Comparison of ENCODE assay signal across 1 cellular context in genomic region chr22:31161386-31161785, GRCh38.
A peak's percentile ranks its signal among the peaks of the same experiment; 100 is the strongest.
TF ChIP-seq lines count a peak whose summit lies in the region.

No MANE protein-coding gene starts in this region.

TF ChIP-seq in K562, 482 proteins besides CTCF, POLR2A, EP300 and RAD21:
- TF ChIP-seq, protein P1, sequence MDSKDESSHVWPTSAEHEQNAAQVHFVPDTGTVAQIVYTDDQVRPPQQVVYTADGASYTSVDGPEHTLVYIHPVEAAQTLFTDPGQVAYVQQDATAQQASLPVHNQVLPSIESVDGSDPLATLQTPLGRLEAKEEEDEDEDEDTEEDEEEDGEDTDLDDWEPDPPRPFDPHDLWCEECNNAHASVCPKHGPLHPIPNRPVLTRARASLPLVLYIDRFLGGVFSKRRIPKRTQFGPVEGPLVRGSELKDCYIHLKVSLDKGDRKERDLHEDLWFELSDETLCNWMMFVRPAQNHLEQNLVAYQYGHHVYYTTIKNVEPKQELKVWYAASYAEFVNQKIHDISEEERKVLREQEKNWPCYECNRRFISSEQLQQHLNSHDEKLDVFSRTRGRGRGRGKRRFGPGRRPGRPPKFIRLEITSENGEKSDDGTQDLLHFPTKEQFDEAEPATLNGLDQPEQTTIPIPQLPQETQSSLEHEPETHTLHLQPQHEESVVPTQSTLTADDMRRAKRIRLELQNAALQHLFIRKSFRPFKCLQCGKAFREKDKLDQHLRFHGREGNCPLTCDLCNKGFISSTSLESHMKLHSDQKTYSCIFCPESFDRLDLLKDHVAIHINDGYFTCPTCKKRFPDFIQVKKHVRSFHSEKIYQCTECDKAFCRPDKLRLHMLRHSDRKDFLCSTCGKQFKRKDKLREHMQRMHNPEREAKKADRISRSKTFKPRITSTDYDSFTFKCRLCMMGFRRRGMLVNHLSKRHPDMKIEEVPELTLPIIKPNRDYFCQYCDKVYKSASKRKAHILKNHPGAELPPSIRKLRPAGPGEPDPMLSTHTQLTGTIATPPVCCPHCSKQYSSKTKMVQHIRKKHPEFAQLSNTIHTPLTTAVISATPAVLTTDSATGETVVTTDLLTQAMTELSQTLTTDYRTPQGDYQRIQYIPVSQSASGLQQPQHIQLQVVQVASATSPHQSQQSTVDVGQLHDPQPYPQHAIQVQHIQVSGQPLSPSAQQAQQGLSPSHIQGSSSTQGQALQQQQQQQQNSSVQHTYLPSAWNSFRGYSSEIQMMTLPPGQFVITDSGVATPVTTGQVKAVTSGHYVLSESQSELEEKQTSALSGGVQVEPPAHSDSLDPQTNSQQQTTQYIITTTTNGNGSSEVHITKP (IDR thresholded peaks at IDR 0.05; ENCODE audit: partially characterized antibody), result peak; percentile 44
- no peak for TF ChIP-seq ZNF584 (CRISPR knock-in tag; IDR thresholded peaks at IDR 0.05; ENCODE audit: low read depth)
- TF ChIP-seq TFAM (CRISPR knock-in tag; conservative IDR thresholded peaks at IDR 0.05), result no peak
